ENCODE assay signal across 1 cellular context in the genomic region with DNA sequence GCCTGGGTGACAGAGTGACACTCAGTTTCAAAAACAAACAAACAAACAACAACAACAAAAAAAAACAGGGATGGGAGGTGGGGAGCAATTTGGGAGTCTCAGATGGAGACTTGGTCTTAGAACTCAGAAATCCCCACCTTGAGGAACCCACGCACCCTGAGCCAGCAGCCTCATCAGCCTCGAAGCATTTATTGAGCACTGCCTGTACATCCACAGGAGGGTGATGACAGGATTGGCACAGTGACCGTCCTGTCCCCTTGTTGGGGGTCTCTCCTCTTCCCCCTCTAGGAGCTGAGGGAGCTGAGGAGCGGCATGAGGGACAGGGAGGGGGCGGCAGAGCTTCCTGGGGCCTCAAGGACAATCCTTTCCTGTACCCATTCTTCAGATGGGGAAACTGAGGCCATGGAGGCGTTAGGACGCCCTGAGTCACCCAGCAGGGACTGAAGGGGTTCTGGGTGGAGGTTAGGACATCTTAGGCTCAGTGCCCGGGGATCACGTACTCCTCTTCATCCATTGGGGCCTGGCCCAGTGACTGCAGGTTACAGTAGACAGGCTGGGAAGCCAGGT.
TF ChIP-seq lines count a peak whose summit lies in the region.

No MANE protein-coding gene starts in this region.

TF ChIP-seq in K562, 482 proteins besides CTCF, POLR2A, EP300 and RAD21 (continues in another document):
- TF ChIP-seq HMG20B (CRISPR knock-in tag; IDR thresholded peaks at IDR 0.05) (no peak), HNRNPK (IDR thresholded peaks at IDR 0.05; ENCODE audit: low read depth, low read length, poor library complexity, severe bottlenecking) (no peak), POLR2G (IDR thresholded peaks at IDR 0.05; ENCODE audit: low read depth, low read length) (peak; percentile 69), NCOA1 (IDR thresholded peaks at IDR 0.05; ENCODE audit: low read depth) (no peak), SMC3 (conservative IDR thresholded peaks at IDR 0.05; ENCODE audit: insufficient read depth, low read depth, low read length) (no peak), ZC3H8 (IDR thresholded peaks at IDR 0.05) (no peak), PHTF2 (CRISPR knock-in tag; IDR thresholded peaks at IDR 0.05) (no peak), STAT5B (CRISPR knock-in tag; IDR thresholded peaks at IDR 0.05) (no peak), SMARCE1 (IDR thresholded peaks at IDR 0.05) (no peak), NFXL1 (CRISPR knock-in tag; IDR thresholded peaks at IDR 0.05) (no peak), FOXA3 (CRISPR knock-in tag; conservative IDR thresholded peaks at IDR 0.05 in 1 of 2, IDR thresholded peaks at IDR 0.05 in 1 of 2) (no peak), FOXK2 (conservative IDR thresholded peaks at IDR 0.05 in 1 of 2, IDR thresholded peaks at IDR 0.05 in 1 of 2; ENCODE audit: low read depth in 2 of 2) (no peak), HDAC1 (IDR thresholded peaks at IDR 0.05) (no peak), CHD4 (IDR thresholded peaks at IDR 0.05; ENCODE audit: insufficient read depth, insufficient replicate concordance, low read depth, low read length, poor library complexity, severe bottlenecking) (no peak), HDAC2 (IDR thresholded peaks at IDR 0.05) (0 out of 2 replicates have a peak, but pooled peaks have one; percentile 26), MAFK (IDR thresholded peaks at IDR 0.05; ENCODE audit: low read length) (no peak), ZKSCAN3 (CRISPR knock-in tag; IDR thresholded peaks at IDR 0.05) (no peak), ASH1L (IDR thresholded peaks at IDR 0.05; ENCODE audit: borderline replicate concordance, low read depth, partially characterized antibody) (no peak), MAZ (CRISPR knock-in tag; conservative IDR thresholded peaks at IDR 0.05 in 1 of 2, IDR thresholded peaks at IDR 0.05 in 1 of 2) (no peak), ZNF146 (CRISPR knock-in tag; IDR thresholded peaks at IDR 0.05; ENCODE audit: unreplicated experiment) (no peak), ZNF282 (CRISPR knock-in tag; IDR thresholded peaks at IDR 0.05) (no peak), TAF15 (IDR thresholded peaks at IDR 0.05; ENCODE audit: low read depth, low read length) (no peak), ZNF589 (CRISPR knock-in tag; IDR thresholded peaks at IDR 0.05; ENCODE audit: low read depth) (no peak)
- TF ChIP-seq, protein P1, sequence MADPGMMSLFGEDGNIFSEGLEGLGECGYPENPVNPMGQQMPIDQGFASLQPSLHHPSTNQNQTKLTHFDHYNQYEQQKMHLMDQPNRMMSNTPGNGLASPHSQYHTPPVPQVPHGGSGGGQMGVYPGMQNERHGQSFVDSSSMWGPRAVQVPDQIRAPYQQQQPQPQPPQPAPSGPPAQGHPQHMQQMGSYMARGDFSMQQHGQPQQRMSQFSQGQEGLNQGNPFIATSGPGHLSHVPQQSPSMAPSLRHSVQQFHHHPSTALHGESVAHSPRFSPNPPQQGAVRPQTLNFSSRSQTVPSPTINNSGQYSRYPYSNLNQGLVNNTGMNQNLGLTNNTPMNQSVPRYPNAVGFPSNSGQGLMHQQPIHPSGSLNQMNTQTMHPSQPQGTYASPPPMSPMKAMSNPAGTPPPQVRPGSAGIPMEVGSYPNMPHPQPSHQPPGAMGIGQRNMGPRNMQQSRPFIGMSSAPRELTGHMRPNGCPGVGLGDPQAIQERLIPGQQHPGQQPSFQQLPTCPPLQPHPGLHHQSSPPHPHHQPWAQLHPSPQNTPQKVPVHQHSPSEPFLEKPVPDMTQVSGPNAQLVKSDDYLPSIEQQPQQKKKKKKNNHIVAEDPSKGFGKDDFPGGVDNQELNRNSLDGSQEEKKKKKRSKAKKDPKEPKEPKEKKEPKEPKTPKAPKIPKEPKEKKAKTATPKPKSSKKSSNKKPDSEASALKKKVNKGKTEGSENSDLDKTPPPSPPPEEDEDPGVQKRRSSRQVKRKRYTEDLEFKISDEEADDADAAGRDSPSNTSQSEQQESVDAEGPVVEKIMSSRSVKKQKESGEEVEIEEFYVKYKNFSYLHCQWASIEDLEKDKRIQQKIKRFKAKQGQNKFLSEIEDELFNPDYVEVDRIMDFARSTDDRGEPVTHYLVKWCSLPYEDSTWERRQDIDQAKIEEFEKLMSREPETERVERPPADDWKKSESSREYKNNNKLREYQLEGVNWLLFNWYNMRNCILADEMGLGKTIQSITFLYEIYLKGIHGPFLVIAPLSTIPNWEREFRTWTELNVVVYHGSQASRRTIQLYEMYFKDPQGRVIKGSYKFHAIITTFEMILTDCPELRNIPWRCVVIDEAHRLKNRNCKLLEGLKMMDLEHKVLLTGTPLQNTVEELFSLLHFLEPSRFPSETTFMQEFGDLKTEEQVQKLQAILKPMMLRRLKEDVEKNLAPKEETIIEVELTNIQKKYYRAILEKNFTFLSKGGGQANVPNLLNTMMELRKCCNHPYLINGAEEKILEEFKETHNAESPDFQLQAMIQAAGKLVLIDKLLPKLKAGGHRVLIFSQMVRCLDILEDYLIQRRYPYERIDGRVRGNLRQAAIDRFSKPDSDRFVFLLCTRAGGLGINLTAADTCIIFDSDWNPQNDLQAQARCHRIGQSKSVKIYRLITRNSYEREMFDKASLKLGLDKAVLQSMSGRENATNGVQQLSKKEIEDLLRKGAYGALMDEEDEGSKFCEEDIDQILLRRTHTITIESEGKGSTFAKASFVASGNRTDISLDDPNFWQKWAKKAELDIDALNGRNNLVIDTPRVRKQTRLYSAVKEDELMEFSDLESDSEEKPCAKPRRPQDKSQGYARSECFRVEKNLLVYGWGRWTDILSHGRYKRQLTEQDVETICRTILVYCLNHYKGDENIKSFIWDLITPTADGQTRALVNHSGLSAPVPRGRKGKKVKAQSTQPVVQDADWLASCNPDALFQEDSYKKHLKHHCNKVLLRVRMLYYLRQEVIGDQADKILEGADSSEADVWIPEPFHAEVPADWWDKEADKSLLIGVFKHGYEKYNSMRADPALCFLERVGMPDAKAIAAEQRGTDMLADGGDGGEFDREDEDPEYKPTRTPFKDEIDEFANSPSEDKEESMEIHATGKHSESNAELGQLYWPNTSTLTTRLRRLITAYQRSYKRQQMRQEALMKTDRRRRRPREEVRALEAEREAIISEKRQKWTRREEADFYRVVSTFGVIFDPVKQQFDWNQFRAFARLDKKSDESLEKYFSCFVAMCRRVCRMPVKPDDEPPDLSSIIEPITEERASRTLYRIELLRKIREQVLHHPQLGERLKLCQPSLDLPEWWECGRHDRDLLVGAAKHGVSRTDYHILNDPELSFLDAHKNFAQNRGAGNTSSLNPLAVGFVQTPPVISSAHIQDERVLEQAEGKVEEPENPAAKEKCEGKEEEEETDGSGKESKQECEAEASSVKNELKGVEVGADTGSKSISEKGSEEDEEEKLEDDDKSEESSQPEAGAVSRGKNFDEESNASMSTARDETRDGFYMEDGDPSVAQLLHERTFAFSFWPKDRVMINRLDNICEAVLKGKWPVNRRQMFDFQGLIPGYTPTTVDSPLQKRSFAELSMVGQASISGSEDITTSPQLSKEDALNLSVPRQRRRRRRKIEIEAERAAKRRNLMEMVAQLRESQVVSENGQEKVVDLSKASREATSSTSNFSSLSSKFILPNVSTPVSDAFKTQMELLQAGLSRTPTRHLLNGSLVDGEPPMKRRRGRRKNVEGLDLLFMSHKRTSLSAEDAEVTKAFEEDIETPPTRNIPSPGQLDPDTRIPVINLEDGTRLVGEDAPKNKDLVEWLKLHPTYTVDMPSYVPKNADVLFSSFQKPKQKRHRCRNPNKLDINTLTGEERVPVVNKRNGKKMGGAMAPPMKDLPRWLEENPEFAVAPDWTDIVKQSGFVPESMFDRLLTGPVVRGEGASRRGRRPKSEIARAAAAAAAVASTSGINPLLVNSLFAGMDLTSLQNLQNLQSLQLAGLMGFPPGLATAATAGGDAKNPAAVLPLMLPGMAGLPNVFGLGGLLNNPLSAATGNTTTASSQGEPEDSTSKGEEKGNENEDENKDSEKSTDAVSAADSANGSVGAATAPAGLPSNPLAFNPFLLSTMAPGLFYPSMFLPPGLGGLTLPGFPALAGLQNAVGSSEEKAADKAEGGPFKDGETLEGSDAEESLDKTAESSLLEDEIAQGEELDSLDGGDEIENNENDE (IDR thresholded peaks at IDR 0.05; ENCODE audit: low read depth, low read length): no peak
- TF ChIP-seq, protein P2, sequence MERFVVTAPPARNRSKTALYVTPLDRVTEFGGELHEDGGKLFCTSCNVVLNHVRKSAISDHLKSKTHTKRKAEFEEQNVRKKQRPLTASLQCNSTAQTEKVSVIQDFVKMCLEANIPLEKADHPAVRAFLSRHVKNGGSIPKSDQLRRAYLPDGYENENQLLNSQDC (CRISPR knock-in tag; IDR thresholded peaks at IDR 0.05): no peak
- TF ChIP-seq, protein P3, sequence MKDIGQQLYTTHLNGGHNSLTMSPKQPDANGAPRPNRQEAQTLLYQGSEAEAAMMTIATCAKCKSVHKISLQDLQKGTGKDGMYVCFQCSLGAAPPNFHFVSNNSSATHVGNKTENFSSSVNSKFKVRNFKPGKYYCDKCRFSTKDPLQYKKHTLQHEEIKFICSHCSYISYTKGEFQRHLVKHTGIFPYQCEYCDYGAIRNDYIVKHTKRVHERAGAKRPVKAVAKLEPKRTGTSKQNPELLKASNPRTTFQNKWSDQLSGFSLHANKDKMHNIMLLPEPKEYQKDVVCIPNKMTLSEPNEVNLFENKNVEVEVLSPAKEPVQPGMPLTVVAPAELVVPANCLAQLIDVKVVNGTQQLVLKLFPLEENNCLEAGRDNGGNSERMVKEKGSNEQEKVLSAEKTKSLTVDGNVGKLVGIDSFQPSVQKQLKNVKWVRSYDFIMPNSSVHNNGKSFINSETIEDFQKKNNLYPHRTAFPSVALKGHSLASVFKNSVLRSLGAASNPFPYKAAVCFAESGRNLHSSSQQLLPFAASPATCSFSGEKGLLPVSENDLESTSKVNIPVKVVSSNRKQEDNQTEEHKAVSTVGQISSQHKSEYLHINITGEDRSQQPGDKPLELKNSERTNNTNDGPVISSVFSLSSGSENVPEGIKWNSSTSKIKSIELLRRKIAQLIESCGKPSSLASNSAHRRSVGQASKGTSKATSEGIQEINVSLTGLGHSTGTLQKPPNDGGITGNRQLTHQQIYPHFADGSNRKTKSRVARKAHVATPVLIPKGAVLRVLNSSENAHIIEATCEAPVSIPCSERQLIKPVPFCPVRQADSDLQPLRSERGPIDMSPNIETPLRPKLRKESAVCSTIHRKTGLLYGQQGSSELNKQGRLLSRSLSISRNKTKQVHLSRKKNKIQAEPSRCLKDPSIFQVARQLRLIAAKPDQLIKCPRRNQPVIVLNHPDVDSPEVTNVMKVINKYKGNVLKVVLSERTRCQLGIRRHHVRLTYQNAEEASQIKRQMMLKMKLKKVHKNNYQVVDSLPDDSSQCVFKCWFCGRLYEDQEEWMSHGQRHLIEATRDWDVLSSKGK (CRISPR knock-in tag; IDR thresholded peaks at IDR 0.05): no peak
- TF ChIP-seq, protein P4, sequence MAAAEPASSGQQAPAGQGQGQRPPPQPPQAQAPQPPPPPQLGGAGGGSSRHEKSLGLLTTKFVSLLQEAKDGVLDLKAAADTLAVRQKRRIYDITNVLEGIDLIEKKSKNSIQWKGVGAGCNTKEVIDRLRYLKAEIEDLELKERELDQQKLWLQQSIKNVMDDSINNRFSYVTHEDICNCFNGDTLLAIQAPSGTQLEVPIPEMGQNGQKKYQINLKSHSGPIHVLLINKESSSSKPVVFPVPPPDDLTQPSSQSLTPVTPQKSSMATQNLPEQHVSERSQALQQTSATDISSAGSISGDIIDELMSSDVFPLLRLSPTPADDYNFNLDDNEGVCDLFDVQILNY (CRISPR knock-in tag; IDR thresholded peaks at IDR 0.05): no peak
- TF ChIP-seq, protein P5, sequence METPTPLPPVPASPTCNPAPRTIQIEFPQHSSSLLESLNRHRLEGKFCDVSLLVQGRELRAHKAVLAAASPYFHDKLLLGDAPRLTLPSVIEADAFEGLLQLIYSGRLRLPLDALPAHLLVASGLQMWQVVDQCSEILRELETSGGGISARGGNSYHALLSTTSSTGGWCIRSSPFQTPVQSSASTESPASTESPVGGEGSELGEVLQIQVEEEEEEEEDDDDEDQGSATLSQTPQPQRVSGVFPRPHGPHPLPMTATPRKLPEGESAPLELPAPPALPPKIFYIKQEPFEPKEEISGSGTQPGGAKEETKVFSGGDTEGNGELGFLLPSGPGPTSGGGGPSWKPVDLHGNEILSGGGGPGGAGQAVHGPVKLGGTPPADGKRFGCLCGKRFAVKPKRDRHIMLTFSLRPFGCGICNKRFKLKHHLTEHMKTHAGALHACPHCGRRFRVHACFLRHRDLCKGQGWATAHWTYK (CRISPR knock-in tag; IDR thresholded peaks at IDR 0.05): no peak
- TF ChIP-seq, protein P6, sequence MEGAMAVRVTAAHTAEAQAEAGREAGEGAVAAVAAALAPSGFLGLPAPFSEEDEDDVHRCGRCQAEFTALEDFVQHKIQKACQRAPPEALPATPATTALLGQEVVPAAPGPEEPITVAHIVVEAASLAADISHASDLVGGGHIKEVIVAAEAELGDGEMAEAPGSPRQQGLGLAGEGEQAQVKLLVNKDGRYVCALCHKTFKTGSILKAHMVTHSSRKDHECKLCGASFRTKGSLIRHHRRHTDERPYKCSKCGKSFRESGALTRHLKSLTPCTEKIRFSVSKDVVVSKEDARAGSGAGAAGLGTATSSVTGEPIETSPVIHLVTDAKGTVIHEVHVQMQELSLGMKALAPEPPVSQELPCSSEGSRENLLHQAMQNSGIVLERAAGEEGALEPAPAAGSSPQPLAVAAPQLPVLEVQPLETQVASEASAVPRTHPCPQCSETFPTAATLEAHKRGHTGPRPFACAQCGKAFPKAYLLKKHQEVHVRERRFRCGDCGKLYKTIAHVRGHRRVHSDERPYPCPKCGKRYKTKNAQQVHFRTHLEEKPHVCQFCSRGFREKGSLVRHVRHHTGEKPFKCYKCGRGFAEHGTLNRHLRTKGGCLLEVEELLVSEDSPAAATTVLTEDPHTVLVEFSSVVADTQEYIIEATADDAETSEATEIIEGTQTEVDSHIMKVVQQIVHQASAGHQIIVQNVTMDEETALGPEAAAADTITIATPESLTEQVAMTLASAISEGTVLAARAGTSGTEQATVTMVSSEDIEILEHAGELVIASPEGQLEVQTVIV (CRISPR knock-in tag; IDR thresholded peaks at IDR 0.05; ENCODE audit: borderline replicate concordance): no peak
- TF ChIP-seq, protein P7, sequence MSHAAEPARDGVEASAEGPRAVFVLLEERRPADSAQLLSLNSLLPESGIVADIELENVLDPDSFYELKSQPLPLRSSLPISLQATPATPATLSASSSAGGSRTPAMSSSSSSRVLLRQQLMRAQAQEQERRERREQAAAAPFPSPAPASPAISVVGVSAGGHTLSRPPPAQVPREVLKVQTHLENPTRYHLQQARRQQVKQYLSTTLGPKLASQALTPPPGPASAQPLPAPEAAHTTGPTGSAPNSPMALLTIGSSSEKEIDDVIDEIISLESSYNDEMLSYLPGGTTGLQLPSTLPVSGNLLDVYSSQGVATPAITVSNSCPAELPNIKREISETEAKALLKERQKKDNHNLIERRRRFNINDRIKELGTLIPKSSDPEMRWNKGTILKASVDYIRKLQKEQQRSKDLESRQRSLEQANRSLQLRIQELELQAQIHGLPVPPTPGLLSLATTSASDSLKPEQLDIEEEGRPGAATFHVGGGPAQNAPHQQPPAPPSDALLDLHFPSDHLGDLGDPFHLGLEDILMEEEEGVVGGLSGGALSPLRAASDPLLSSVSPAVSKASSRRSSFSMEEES (CRISPR knock-in tag; IDR thresholded peaks at IDR 0.05): no peak
- TF ChIP-seq, protein P8, sequence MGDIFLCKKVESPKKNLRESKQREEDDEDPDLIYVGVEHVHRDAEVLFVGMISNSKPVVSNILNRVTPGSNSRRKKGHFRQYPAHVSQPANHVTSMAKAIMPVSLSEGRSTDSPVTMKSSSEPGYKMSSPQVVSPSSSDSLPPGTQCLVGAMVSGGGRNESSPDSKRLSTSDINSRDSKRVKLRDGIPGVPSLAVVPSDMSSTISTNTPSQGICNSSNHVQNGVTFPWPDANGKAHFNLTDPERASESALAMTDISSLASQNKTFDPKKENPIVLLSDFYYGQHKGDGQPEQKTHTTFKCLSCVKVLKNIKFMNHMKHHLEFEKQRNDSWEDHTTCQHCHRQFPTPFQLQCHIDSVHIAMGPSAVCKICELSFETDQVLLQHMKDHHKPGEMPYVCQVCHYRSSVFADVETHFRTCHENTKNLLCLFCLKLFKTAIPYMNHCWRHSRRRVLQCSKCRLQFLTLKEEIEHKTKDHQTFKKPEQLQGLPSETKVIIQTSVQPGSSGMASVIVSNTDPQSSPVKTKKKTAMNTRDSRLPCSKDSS (IDR thresholded peaks at IDR 0.05; ENCODE audit: low read depth, partially characterized antibody): no peak
